In the genomic region with DNA sequence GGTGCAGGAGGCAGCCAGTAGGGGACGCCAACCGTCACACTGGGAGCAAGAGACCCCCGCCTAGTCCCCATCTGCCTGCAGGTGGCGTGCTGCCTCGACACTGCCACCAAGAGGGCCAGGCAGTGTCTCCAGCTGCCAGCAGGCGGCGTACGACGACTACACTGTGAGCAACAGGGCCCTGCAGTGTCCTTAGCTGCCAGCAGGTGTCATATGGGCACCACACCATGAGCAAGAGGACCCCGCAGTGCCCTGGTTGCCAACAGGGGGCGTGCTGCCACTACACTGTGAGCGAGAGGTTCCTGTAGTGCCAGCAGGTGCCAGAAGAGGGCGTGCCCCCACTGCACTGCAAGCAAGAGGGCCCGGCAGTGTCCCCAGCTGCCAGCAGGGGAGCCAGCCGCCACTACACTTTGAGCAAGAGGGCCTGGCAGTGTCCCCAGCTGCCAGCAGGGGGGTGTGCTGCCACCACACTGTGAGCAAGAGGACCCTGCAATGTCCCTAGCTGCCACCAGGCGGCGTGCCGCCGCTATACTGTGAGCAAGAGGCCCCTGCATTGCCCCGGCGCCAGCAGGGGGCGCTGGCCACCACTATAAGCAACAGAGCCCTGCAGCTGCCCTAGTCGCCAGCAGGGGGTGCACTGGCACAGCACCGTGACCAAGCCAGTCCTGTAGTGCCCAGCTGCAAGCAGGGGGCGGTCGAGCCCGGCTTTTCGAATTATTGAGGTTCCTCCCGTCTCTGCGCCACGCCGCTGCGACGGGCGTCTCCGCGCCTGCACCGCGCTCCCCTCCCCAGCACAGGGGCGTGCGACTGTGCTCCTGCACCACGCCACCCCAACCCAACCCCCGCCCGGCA, we compare ENCODE assay signal across 1 cellular context.
TF ChIP-seq lines count a peak whose summit lies in the region.

No MANE protein-coding gene starts in this region.

TF ChIP-seq in HEK293, 187 proteins besides CTCF, POLR2A, EP300 and RAD21 (continued from another document):
- TF ChIP-seq ZNF24 (tag by site-specific recombination; IDR thresholded peaks at IDR 0.05) = peak; percentile 28; the same call in 1 of the 2 replicates
- TF ChIP-seq, protein P1, sequence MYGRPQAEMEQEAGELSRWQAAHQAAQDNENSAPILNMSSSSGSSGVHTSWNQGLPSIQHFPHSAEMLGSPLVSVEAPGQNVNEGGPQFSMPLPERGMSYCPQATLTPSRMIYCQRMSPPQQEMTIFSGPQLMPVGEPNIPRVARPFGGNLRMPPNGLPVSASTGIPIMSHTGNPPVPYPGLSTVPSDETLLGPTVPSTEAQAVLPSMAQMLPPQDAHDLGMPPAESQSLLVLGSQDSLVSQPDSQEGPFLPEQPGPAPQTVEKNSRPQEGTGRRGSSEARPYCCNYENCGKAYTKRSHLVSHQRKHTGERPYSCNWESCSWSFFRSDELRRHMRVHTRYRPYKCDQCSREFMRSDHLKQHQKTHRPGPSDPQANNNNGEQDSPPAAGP (tag by site-specific recombination; IDR thresholded peaks at IDR 0.05) = 0 out of 2 replicates have a peak, but pooled peaks have one; percentile 37
- TF ChIP-seq, protein P2, sequence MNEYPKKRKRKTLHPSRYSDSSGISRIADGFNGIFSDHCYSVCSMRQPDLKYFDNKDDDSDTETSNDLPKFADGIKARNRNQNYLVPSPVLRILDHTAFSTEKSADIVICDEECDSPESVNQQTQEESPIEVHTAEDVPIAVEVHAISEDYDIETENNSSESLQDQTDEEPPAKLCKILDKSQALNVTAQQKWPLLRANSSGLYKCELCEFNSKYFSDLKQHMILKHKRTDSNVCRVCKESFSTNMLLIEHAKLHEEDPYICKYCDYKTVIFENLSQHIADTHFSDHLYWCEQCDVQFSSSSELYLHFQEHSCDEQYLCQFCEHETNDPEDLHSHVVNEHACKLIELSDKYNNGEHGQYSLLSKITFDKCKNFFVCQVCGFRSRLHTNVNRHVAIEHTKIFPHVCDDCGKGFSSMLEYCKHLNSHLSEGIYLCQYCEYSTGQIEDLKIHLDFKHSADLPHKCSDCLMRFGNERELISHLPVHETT (tag by site-specific recombination; IDR thresholded peaks at IDR 0.05) = peak; percentile 54; the same call in 1 of the 2 replicates
- 0 out of 2 replicates have a peak, but pooled peaks have one; percentile 28 for TF ChIP-seq GLIS2 (tag by site-specific recombination; IDR thresholded peaks at IDR 0.05)
- TF ChIP-seq, protein P3, sequence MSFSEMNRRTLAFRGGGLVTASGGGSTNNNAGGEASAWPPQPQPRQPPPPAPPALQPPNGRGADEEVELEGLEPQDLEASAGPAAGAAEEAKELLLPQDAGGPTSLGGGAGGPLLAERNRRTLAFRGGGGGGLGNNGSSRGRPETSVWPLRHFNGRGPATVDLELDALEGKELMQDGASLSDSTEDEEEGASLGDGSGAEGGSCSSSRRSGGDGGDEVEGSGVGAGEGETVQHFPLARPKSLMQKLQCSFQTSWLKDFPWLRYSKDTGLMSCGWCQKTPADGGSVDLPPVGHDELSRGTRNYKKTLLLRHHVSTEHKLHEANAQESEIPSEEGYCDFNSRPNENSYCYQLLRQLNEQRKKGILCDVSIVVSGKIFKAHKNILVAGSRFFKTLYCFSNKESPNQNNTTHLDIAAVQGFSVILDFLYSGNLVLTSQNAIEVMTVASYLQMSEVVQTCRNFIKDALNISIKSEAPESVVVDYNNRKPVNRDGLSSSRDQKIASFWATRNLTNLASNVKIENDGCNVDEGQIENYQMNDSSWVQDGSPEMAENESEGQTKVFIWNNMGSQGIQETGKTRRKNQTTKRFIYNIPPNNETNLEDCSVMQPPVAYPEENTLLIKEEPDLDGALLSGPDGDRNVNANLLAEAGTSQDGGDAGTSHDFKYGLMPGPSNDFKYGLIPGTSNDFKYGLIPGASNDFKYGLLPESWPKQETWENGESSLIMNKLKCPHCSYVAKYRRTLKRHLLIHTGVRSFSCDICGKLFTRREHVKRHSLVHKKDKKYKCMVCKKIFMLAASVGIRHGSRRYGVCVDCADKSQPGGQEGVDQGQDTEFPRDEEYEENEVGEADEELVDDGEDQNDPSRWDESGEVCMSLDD (tag by site-specific recombination; IDR thresholded peaks at IDR 0.05) = 0 out of 2 replicates have a peak, but pooled peaks have one; percentile 26
- TF ChIP-seq ZBTB21 (tag by site-specific recombination; IDR thresholded peaks at IDR 0.05) = peak; percentile 39; the same call in 1 of the 2 replicates
- 0 out of 2 replicates have a peak, but pooled peaks have one; percentile 17 for TF ChIP-seq YY1 (tag by site-specific recombination; IDR thresholded peaks at IDR 0.05)
- TF ChIP-seq ZNF394 (tag by site-specific recombination; IDR thresholded peaks at IDR 0.05; ENCODE audit: borderline replicate concordance) = peak; percentile 50; the same call in 1 of the 2 replicates
- peak; percentile 84 for TF ChIP-seq ZNF660 (tag by site-specific recombination; IDR thresholded peaks at IDR 0.05)
- TF ChIP-seq ZSCAN30 (tag by site-specific recombination; IDR thresholded peaks at IDR 0.05) = peak; percentile 68; the same call in 1 of the 2 replicates
- 0 out of 2 replicates have a peak, but pooled peaks have one; percentile 20 for TF ChIP-seq KLF8 (tag by site-specific recombination; IDR thresholded peaks at IDR 0.05)
- 0 out of 2 replicates have a peak, but pooled peaks have one; percentile 2 for TF ChIP-seq ZNF555 (tag by site-specific recombination; conservative IDR thresholded peaks at IDR 0.05)
- TF ChIP-seq ZNF544 (tag by site-specific recombination; IDR thresholded peaks at IDR 0.05) = 0 out of 2 replicates have a peak, but pooled peaks have one; percentile 45
- 0 out of 2 replicates have a peak, but pooled peaks have one; percentile 50 for TF ChIP-seq ZNF76 (tag by site-specific recombination; IDR thresholded peaks at IDR 0.05; ENCODE audit: borderline replicate concordance, low read depth)
- TF ChIP-seq ZNF2 (tag by site-specific recombination; IDR thresholded peaks at IDR 0.05) = 0 out of 2 replicates have a peak, but pooled peaks have one; percentile 27
- TF ChIP-seq, protein P4, sequence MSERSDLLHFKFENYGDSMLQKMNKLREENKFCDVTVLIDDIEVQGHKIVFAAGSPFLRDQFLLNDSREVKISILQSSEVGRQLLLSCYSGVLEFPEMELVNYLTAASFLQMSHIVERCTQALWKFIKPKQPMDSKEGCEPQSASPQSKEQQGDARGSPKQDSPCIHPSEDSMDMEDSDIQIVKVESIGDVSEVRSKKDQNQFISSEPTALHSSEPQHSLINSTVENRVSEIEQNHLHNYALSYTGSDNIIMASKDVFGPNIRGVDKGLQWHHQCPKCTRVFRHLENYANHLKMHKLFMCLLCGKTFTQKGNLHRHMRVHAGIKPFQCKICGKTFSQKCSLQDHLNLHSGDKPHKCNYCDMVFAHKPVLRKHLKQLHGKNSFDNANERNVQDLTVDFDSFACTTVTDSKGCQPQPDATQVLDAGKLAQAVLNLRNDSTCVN (tag by site-specific recombination; optimal IDR thresholded peaks at IDR 0.05) = peak; percentile 35
- TF ChIP-seq ZNF610 (tag by site-specific recombination; IDR thresholded peaks at IDR 0.05; ENCODE audit: borderline replicate concordance) = peak; percentile 53; the same call in 1 of the 2 replicates
- peak; percentile 95; the same call in 1 of the 2 replicates for TF ChIP-seq ZNF785 (tag by site-specific recombination; IDR thresholded peaks at IDR 0.05)
- peak; percentile 14; the same call in 1 of the 2 replicates for TF ChIP-seq KLF10 (tag by site-specific recombination; IDR thresholded peaks at IDR 0.05)
- TF ChIP-seq, protein P5, sequence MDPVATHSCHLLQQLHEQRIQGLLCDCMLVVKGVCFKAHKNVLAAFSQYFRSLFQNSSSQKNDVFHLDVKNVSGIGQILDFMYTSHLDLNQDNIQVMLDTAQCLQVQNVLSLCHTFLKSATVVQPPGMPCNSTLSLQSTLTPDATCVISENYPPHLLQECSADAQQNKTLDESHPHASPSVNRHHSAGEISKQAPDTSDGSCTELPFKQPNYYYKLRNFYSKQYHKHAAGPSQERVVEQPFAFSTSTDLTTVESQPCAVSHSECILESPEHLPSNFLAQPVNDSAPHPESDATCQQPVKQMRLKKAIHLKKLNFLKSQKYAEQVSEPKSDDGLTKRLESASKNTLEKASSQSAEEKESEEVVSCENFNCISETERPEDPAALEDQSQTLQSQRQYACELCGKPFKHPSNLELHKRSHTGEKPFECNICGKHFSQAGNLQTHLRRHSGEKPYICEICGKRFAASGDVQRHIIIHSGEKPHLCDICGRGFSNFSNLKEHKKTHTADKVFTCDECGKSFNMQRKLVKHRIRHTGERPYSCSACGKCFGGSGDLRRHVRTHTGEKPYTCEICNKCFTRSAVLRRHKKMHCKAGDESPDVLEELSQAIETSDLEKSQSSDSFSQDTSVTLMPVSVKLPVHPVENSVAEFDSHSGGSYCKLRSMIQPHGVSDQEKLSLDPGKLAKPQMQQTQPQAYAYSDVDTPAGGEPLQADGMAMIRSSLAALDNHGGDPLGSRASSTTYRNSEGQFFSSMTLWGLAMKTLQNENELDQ (tag by site-specific recombination; IDR thresholded peaks at IDR 0.05; ENCODE audit: low read depth) = peak; percentile 73; the same call in 1 of the 2 replicates
- 0 out of 2 replicates have a peak, but pooled peaks have one; percentile 29 for TF ChIP-seq ZNF391 (tag by site-specific recombination; IDR thresholded peaks at IDR 0.05; ENCODE audit: borderline replicate concordance, low read depth)
- 0 out of 2 replicates have a peak, but pooled peaks have one; percentile 37 for TF ChIP-seq SP7 (tag by site-specific recombination; IDR thresholded peaks at IDR 0.05)
TF ChIP-seq in HEK293: peak in this region for 30; not testable (repeated sequence) for 157.
